Comparison of ENCODE assay signal across 8 cellular contexts in the genomic region with DNA sequence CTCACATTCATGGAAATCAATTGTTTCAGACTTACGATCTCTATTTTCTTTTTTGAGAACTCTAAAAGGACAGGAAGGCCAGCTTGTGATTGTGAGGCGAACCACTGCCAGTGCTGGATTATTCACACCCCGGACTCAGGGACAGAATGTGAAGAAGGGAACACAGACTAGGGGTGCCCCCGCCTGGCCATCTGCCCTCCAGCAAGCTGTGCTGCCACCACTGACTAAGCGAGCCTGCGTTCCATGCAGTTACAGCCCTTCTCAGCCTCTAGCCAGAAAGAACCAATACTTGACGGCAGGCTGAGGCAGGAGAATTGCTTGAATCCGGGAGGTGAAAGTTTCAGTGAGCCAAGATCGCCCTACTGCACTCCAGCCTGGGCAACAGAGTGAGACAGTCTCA. TPM values are rescaled to one million over a fixed set of nuclear protein-coding genes. Genes with fewer than 3 reads are reported as not detected.
A peak's percentile ranks its signal among the peaks of the same experiment; 100 is the strongest.
DNase-seq lines count a peak whose midpoint lies in the region; ATAC-seq, FAIRE-seq and TF ChIP-seq lines count a peak whose summit lies in the region.

No MANE protein-coding gene starts in this region.

- no peaks in the 10 kb centered on the region for H3K9me3 Mint-ChIP-seq in effector memory CD8-positive, alpha-beta T cell

- H3K36me3 ChIP-seq in BJ (ENCODE audit: control insufficient read depth, insufficient read depth, low read length) = peaks cover 13% of the 10 kb centered on the region
- peaks cover 11 to 43% (median 26%) of the 10 kb centered on the region in 3 donors for H3K36me3 ChIP-seq in esophagus squamous epithelium

- H3K4me3 ChIP-seq in BJ (ENCODE audit: low read depth, low read length) = no peak overlapping the region
- H3K4me3 ChIP-seq in esophagus squamous epithelium = no peak overlapping the region

- no peak for DNase-seq in BJ (ENCODE audit: low read depth)
- peak; percentile 42 for DNase-seq in H54 (ENCODE audit: insufficient read length, low spot score)
- DNase-seq in hepatic stellate cell (ENCODE audit: low spot score) = peak; percentile 34
- no peak for DNase-seq in effector memory CD8-positive, alpha-beta T cell
- no peak for DNase-seq in putamen (ENCODE audit: low spot score)
- DNase-seq in esophagus squamous epithelium (lab: John Stamatoyannopoulos, UW) = no peak

- H3K4me1 Mint-ChIP-seq in effector memory CD8-positive, alpha-beta T cell (ENCODE audit: low read depth in 2 of 2) = peaks cover 19 to 21% of the 10 kb centered on the region in 2 donors

- no peak overlapping the region for H3K27ac ChIP-seq in esophagus squamous epithelium

- H3K27me3 ChIP-seq in BJ (ENCODE audit: control insufficient read depth, insufficient read depth, low read length) (no peaks in the 10 kb centered on the region), esophagus squamous epithelium (no peaks in the 10 kb centered on the region)

- H3K4me1 ChIP-seq in esophagus squamous epithelium = peaks cover 21 to 54% (median 26%) of the 10 kb centered on the region in 3 donors

- CTCF ChIA-PET in BJ (lab: Yijun Ruan, JAX) = interaction anchor here (0.7 to 4.0 kb wide), 3 partner anchors 11 to 118 kb away, joined by 3 to 15 read pairs (median 4); partner anchors contain the start of gene MAPK8IP3

- 59 to 60% methylated on average over 5 to 9 of the region's 9 CpGs for WGBS in esophagus squamous epithelium, 2 donors

- H3K36me3 Mint-ChIP-seq in effector memory CD8-positive, alpha-beta T cell (ENCODE audit: insufficient read depth) = peaks cover 26% of the 10 kb centered on the region

- peak overlapping the region in 1 of 2 donors; percentile 10 for H3K27ac Mint-ChIP-seq in effector memory CD8-positive, alpha-beta T cell

- H3K9me3 ChIP-seq in esophagus squamous epithelium = no peaks in the 10 kb centered on the region

- peak overlapping the region in 1 of 2 donors; percentile 20 for H3K4me3 Mint-ChIP-seq in effector memory CD8-positive, alpha-beta T cell

- POLR2A ChIA-PET in BJ (lab: Charles Lee) = no interaction called here

- TF ChIP-seq POLR2A in H54 (IDR thresholded peaks at IDR 0.05; ENCODE audit: low read depth, low read length) = no peak
- TF ChIP-seq POLR2A in esophagus squamous epithelium (IDR thresholded peaks at IDR 0.05) = no peak

- TF ChIP-seq CTCF in BJ (IDR thresholded peaks at IDR 0.05; ENCODE audit: insufficient read depth, low read depth, low read length) = peak; percentile 39
- peak in 1 of 6 experiments; percentile 8 for TF ChIP-seq CTCF in esophagus squamous epithelium (IDR thresholded peaks at IDR 0.05)

- FAIRE-seq in H54 (lab: Jason Lieb, UNC) (no peak), TTC549 (lab: Jason Lieb, UNC) (peak; percentile 61)

- ATAC-seq in effector memory CD8-positive, alpha-beta T cell (replicated peaks) = no peak
- no peak for ATAC-seq in HG03378 (IDR thresholded peaks at IDR 0.05; ENCODE audit: unreplicated experiment)

- intact Hi-C loops in esophagus squamous epithelium (cut with DNase I) = no loop called here

- H3K27me3 Mint-ChIP-seq in effector memory CD8-positive, alpha-beta T cell = no peaks in the 10 kb centered on the region

RNA-seq across cellular contexts. Expression of gene HAGH, which starts 2.8 kb away (rescaled TPM):
- polyA plus RNA-seq in BJ (2011; rRNA removed) = 32.2 and 51.6 TPM in 2 replicates
- 14.0 and 19.5 TPM in 2 replicates for polyA minus RNA-seq in BJ (2011; rRNA and poly(A)+ RNA removed)
- 10 to 100 TPM; 30.6 to 56.5 (median 43.4) TPM for total RNA-seq in esophagus squamous epithelium

RNA-seq across cellular contexts. Expression of gene FAHD1, which starts 3.2 kb away (rescaled TPM):
- 52.5 and 53.1 TPM in 2 replicates for polyA plus RNA-seq in BJ (2011; rRNA removed)
- 12.8 and 18.3 TPM in 2 replicates for polyA minus RNA-seq in BJ (2011; rRNA and poly(A)+ RNA removed)
- 10 to 100 TPM; 34.3 to 52.3 (median 46.9) TPM for total RNA-seq in esophagus squamous epithelium

RNA-seq across cellular contexts. Expression of gene IGFALS, which starts 30.3 kb away (rescaled TPM):
- polyA plus RNA-seq in BJ (2011; rRNA removed) = not detected in 2 replicates
- not detected in 2 replicates for polyA minus RNA-seq in BJ (2011; rRNA and poly(A)+ RNA removed)
- total RNA-seq in esophagus squamous epithelium = not detected

RNA-seq across cellular contexts. Expression of gene NUBP2, which starts 41.1 kb away (rescaled TPM):
- 27.9 and 38.0 TPM in 2 replicates for polyA plus RNA-seq in BJ (2011; rRNA removed)
- polyA minus RNA-seq in BJ (2011; rRNA and poly(A)+ RNA removed) = 7.3 TPM in 2 replicates
- 10 to 100 TPM; 71.4 to 91.5 (median 79.5) TPM for total RNA-seq in esophagus squamous epithelium

RNA-seq across cellular contexts. Expression of gene SPSB3, which starts 41.5 kb away (rescaled TPM):
- 15.0 and 36.5 TPM in 2 replicates for polyA plus RNA-seq in BJ (2011; rRNA removed)
- polyA minus RNA-seq in BJ (2011; rRNA and poly(A)+ RNA removed) = 7.8 and 9.9 TPM in 2 replicates
- total RNA-seq in esophagus squamous epithelium = 10 to 100 TPM; 27.8 to 84.5 (median 45.1) TPM

Comparison
In these comparisons a context has a peak if more than half of its experiments do, and no peak if none do; other contexts are left out.
1. DNase-seq: peak in H54 (single experiment) and hepatic stellate cell (single experiment); none in BJ (single experiment), effector memory CD8-positive, alpha-beta T cell (0 of 3), putamen (single experiment) and esophagus squamous epithelium (single experiment).